In the genomic region with DNA sequence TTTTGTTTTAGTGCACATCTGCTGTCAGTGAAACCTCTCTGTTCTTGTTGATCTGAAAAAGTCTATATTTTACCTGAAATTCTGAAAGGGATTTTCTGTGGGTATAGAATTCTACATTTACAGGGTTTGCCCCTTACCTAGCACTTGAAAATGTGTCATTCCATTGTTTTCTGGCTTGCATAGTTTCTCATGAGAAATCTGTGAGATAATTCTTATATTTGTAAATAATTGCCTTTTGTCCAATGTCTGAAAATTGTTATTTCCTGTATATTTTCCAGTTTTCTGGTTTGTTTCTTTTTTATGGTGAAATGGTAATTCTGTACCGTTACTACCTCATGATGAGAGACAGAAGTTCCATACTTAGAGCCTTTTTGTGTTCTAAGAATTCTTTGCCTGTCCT, we compare ENCODE assay signal across 33 cellular contexts.
"Had no signal": no experiment of that assay in that cellular context is flagged by ENCODE, and none has a peak within 500 bp of the region (broad histone marks: within the 10 kb centered on the region; RNA-seq: fewer than 3 reads in every experiment).

No MANE protein-coding gene starts in this region.

- H3K4me3 ChIP-seq: adrenal gland, body of pancreas, breast epithelium had no signal

- DNase-seq: activated B cell treated with CpG ODN at 0.5 μM for 24 hours; activated CD4-positive, alpha-beta memory T cell treated with anti-CD3 and anti-CD28 coated beads for 36 hours; activated CD4-positive, alpha-beta T cell treated with anti-CD3 and anti-CD28 coated beads for 4 hours; activated CD4-positive, alpha-beta T cell treated with anti-CD3 and anti-CD28 coated beads, Interleukin-2, amount 10 ng/mL, durations not matched to agents 24 days and 14 days; activated CD4-positive, alpha-beta T cell treated with anti-CD3 and anti-CD28 coated beads, Interleukin-2, amount 50 U/mL, for 1 hour; activated CD4-positive, alpha-beta T cell treated with anti-CD3 and anti-CD28 coated beads, Interleukin-2, amount 50 U/mL, for 4 hours; activated CD4-positive, CD25-positive, alpha-beta regulatory T cell treated with anti-CD3 and anti-CD28 coated beads, Interleukin-2, amount 50 U/mL, for 72 hours; activated CD8-positive, alpha-beta memory T cell treated with anti-CD3 and anti-CD28 coated beads, Interleukin-2, amount 50 U/mL, for 4 hours; activated CD8-positive, alpha-beta T cell treated with anti-CD3 and anti-CD28 coated beads for 36 hours; activated effector memory CD4-positive, alpha-beta T cell treated with anti-CD3 and anti-CD28 coated beads, Interleukin-2, amount 50 U/mL, for 16 hours; activated gamma-delta T cell treated with Interleukin-2 at 50 U/mL for 16 hours; activated naive CD4-positive, alpha-beta T cell; activated naive CD4-positive, alpha-beta T cell treated with anti-CD3 and anti-CD28 coated beads for 36 hours; activated naive CD4-positive, alpha-beta T cell treated with anti-CD3 and anti-CD28 coated beads, Interleukin-2, amount 50 U/mL, for 16 hours; activated naive CD8-positive, alpha-beta T cell treated with anti-CD3 and anti-CD28 coated beads for 36 hours; activated T-cell treated with anti-CD3 and anti-CD28 coated beads for 4 hours; activated T-cell treated with anti-CD3 and anti-CD28 coated beads, Interleukin-2, amount 50 U/mL, for 1 hour; activated T-cell treated with anti-CD3 and anti-CD28 coated beads, Interleukin-2, amount 50 U/mL, for 4 hours; activated T-cell treated with anti-CD3 and anti-CD28 coated beads, Interleukin-2, amount 50 U/mL, for 72 hours; adrenal gland; amniotic stem cell; aorta; body of pancreas; brain microvascular endothelial cell; central memory CD4-positive, alpha-beta T cell; T-helper 2 cell; T-helper 9 cell had no signal

- H3K9me3 ChIP-seq: adrenal gland, body of pancreas, breast epithelium had no signal

- H3K27ac ChIP-seq: adrenal gland, body of pancreas, brain microvascular endothelial cell, breast epithelium, VCaP had no signal

- FAIRE-seq: astrocyte, TTC549 had no signal

- ATAC-seq: activated CD8-positive, alpha-beta T cell treated with anti-CD3 and anti-CD28 coated beads for 36 hours; activated naive CD4-positive, alpha-beta T cell treated with anti-CD3 and anti-CD28 coated beads, Interleukin-2, amount 50 U/mL, for 72 hours; activated T-cell treated with anti-CD3 and anti-CD28 coated beads, Interleukin-2, amount 50 U/mL, for 4 hours; activated T-cell treated with anti-CD3 and anti-CD28 coated beads, Interleukin-2, amount 50 U/mL, for 72 hours; activated T-helper 17 cell treated with anti-CD3 and anti-CD28 coated beads, Interleukin-2, amount 50 U/mL, for 72 hours; body of pancreas had no signal

- H3K4me1 ChIP-seq: adrenal gland, body of pancreas, breast epithelium had no signal

- H3K36me3 ChIP-seq: adrenal gland, brain microvascular endothelial cell, breast epithelium had no signal

- H3K27me3 ChIP-seq: adrenal gland, body of pancreas, brain microvascular endothelial cell, breast epithelium had no signal
